In the genomic region with DNA sequence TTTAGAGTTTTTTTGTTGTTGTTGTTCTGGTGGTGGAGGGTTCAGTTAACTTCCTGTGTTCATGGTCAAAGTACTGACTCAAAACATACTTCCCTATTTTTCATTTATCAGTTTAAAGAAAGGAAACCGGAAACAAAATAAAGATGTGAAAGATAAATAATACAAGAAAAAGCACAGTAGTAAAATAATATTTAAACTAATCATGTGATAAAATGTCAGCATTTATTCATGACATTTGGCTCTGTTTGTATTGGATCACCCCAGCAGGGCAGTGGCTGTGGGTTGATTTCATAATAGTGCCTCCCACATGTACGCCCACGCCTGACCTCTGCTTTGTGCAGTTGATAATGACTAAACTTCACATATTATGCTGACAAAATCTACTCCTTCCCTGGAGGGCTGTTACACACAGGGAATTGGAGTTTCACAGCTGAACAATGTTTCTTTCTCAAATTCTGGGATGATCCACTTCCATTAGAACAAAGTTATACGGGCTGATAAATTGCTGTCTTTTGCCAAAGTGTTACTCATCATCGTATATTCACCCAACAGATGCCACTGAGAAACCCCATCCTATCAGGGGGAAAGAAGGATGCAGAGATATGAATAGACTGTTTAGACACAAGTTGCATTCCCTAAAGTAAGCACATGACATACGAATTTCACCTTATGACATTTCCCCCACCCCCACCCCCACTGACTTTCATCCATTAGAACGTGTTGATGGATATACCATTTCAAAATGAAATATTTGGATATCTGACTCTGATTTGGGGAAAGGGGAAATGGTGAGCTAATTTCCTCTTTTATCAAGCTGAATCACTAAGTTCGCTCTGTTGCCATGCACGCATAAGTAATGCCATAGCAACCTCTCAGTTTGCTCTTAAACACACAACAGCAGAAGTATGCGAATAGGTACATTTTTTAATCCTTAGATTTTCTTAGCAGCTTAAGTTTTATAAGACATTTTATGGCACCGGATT, we compare ENCODE assay signal across 8 cellular contexts. TPM values are rescaled to one million over a fixed set of nuclear protein-coding genes. Genes with fewer than 3 reads are reported as not detected.
DNase-seq lines count a peak whose midpoint lies in the region; ATAC-seq and TF ChIP-seq lines count a peak whose summit lies in the region.

No MANE protein-coding gene starts in this region.

- H3K27ac ChIP-seq in ACC112 (ENCODE audit: low read depth, low read length), result peak overlapping the region; percentile 100
- no peak overlapping the region for H3K27ac ChIP-seq in suprapubic skin

- H3K4me3 ChIP-seq in ACC112 (ENCODE audit: low read depth, low read length), result peak overlapping the region; percentile 47
- no peak overlapping the region for H3K4me3 ChIP-seq in suprapubic skin

- ATAC-seq in GM18907 (IDR thresholded peaks at IDR 0.05; ENCODE audit: unreplicated experiment), result peak; percentile 76
- ATAC-seq in HG03159 (IDR thresholded peaks at IDR 0.05; ENCODE audit: unreplicated experiment), result peak; percentile 82
- peak; percentile 93 for ATAC-seq in left ventricle myocardium superior

- DNase-seq in SW480 (ENCODE audit: low spot score) (peak; percentile 1), left ventricle myocardium superior (peak; percentile 62), suprapubic skin (ENCODE audit: low spot score in 2 of 2) (peak; percentile 74 to 83), NCI-H345 (lab: John Stamatoyannopoulos, UW) (no peak), DMS153 (lab: John Stamatoyannopoulos, UW) (no peak)

- no peak for TF ChIP-seq POLR2A in suprapubic skin (IDR thresholded peaks at IDR 0.05)

- intact Hi-C loops in left ventricle myocardium superior (cut with micrococcal nuclease), result no loop called here

- no peaks in the 10 kb centered on the region for H3K79me2 ChIP-seq in ACC112 (ENCODE audit: control insufficient read depth, insufficient read depth, low read length, unreplicated experiment)

- no peak for TF ChIP-seq EP300 in suprapubic skin (IDR thresholded peaks at IDR 0.05)

- H3K27me3 ChIP-seq in ACC112 (ENCODE audit: insufficient read depth, low read length), result no peaks in the 10 kb centered on the region
- no peaks in the 10 kb centered on the region for H3K27me3 ChIP-seq in suprapubic skin

- H3K9me3 ChIP-seq in suprapubic skin, result no peaks in the 10 kb centered on the region

- 49% methylated on average over 11 of the region's 11 CpGs for WGBS in suprapubic skin

- H3K36me3 ChIP-seq in ACC112 (ENCODE audit: insufficient read depth, low read length) (no peaks in the 10 kb centered on the region), suprapubic skin (no peaks in the 10 kb centered on the region)

- H3K4me1 ChIP-seq in ACC112 (ENCODE audit: control insufficient read depth, insufficient read depth, low read length, unreplicated experiment), result peaks cover 19% of the 10 kb centered on the region
- no peaks in the 10 kb centered on the region for H3K4me1 ChIP-seq in suprapubic skin

- TF ChIP-seq CTCF in suprapubic skin (IDR thresholded peaks at IDR 0.05), result no peak

- H2AFZ ChIP-seq in ACC112 (ENCODE audit: low read length, unreplicated experiment), result no peak overlapping the region

RNA-seq across cellular contexts. Expression of a gene that starts 48.4 kb away (rescaled TPM):
- total RNA-seq in left ventricle myocardium superior (not detected), suprapubic skin (not detected)

Comparison
In these comparisons a context has a peak if more than half of its experiments do, and no peak if none do; other contexts are left out.
1. DNase-seq: peak in SW480 (single experiment), left ventricle myocardium superior (single experiment) and suprapubic skin (2 of 2); none in NCI-H345 (single experiment) and DMS153 (single experiment).
2. Peak in every context shown above with its lines, with median percentiles within 50 percentile points of each other: ATAC-seq.